9 cellular contexts compared by ENCODE assay signal in genomic region chr1:89200668-89201488, GRCh38. TPM values are rescaled to one million over a fixed set of nuclear protein-coding genes. Genes with fewer than 3 reads are reported as not detected.
DNase-seq lines count a peak whose midpoint lies in the region; ATAC-seq and TF ChIP-seq lines count a peak whose summit lies in the region.
"Had no signal": no experiment of that assay in that cellular context is flagged by ENCODE, and none has a peak within 500 bp of the region (broad histone marks: within the 10 kb centered on the region; RNA-seq: fewer than 3 reads in every experiment).

No MANE protein-coding gene starts in this region.

- peaks cover 49% of the 10 kb centered on the region for H3K4me1 Mint-ChIP-seq in activated CD4-positive, alpha-beta T cell treated with anti-CD3 and anti-CD28 coated beads, Interleukin-2, amount 10 ng/mL, durations not matched to agents 24 days and 14 days
- peaks cover 57% of the 10 kb centered on the region for H3K4me1 Mint-ChIP-seq in activated CD8-positive, alpha-beta T cell treated with anti-CD3 and anti-CD28 coated beads for 36 hours (ENCODE audit: low read depth)

- DNase-seq in activated CD4-positive, alpha-beta T cell treated with anti-CD3 and anti-CD28 coated beads, Interleukin-2, amount 10 ng/mL, durations not matched to agents 24 days and 14 days, result no peak
- DNase-seq in activated CD4-positive, alpha-beta T cell treated with anti-CD3 and anti-CD28 coated beads, Interleukin-2, amount 50 U/mL, for 1 hour, result no peak
- peak; percentile 25 for DNase-seq in activated CD8-positive, alpha-beta T cell treated with anti-CD3 and anti-CD28 coated beads for 36 hours
- DNase-seq in stimulated activated naive CD8-positive, alpha-beta T cell treated with anti-CD3 and anti-CD28 coated beads, Interleukin-15, Interleukin-2, amounts not matched to agents 100 U/mL and 50 U/mL, for 24 hours, result no peak
- DNase-seq in GM19240 (ENCODE audit: insufficient read length, low spot score), result no peak
- no peak for DNase-seq in tibial artery
- DNase-seq in breast epithelium (ENCODE audit: low spot score in 2 of 2), result no peak

- no peak for TF ChIP-seq POLR2A in breast epithelium (IDR thresholded peaks at IDR 0.05)

- peak overlapping the region; percentile 78 for H3K27ac Mint-ChIP-seq in activated CD4-positive, alpha-beta T cell treated with anti-CD3 and anti-CD28 coated beads, Interleukin-2, amount 10 ng/mL, durations not matched to agents 24 days and 14 days
- H3K27ac Mint-ChIP-seq in activated CD8-positive, alpha-beta T cell treated with anti-CD3 and anti-CD28 coated beads for 36 hours, result peak overlapping the region; percentile 97

- CTCF ChIA-PET in activated CD8-positive, alpha-beta T cell treated with anti-CD3 and anti-CD28 coated beads for 36 hours (lab: Charles Lee), result interaction anchor here (1.1 to 1.7 kb wide), 2 partner anchors 115 to 216 kb away, joined by 3 to 5 read pairs; no protein-coding TSS in a partner anchor

- H3K27me3 ChIP-seq in tibial artery (no peaks in the 10 kb centered on the region), breast epithelium (no peaks in the 10 kb centered on the region)

- H3K9me3 ChIP-seq in tibial artery, result peaks cover 0 to 8% (median 0%) of the 10 kb centered on the region in 3 donors
- H3K9me3 ChIP-seq in breast epithelium, result peaks cover 8 to 10% of the 10 kb centered on the region in 2 donors

- H3K4me3 Mint-ChIP-seq in activated CD4-positive, alpha-beta T cell treated with anti-CD3 and anti-CD28 coated beads, Interleukin-2, amount 10 ng/mL, durations not matched to agents 24 days and 14 days, result peak overlapping the region; percentile 36
- H3K4me3 Mint-ChIP-seq in activated CD8-positive, alpha-beta T cell treated with anti-CD3 and anti-CD28 coated beads for 36 hours, result peak overlapping the region; percentile 48

- POLR2A ChIA-PET in activated CD8-positive, alpha-beta T cell treated with anti-CD3 and anti-CD28 coated beads for 36 hours (lab: Charles Lee), result interaction anchor here (0.8 to 3.1 kb wide), 6 partner anchors 11 to 101 kb away, joined by 3 to 58 read pairs (median 5); partner anchors contain the start of genes GBP2 and GBP5

- H3K36me3 Mint-ChIP-seq in activated CD4-positive, alpha-beta T cell treated with anti-CD3 and anti-CD28 coated beads, Interleukin-2, amount 10 ng/mL, durations not matched to agents 24 days and 14 days (ENCODE audit: low read depth), result peaks cover 25% of the 10 kb centered on the region
- H3K36me3 Mint-ChIP-seq in activated CD8-positive, alpha-beta T cell treated with anti-CD3 and anti-CD28 coated beads for 36 hours (ENCODE audit: low read depth), result peaks cover 33% of the 10 kb centered on the region

- H3K9me3 Mint-ChIP-seq in activated CD4-positive, alpha-beta T cell treated with anti-CD3 and anti-CD28 coated beads, Interleukin-2, amount 10 ng/mL, durations not matched to agents 24 days and 14 days, result peaks cover 7% of the 10 kb centered on the region
- peaks cover 17% of the 10 kb centered on the region for H3K9me3 Mint-ChIP-seq in activated CD8-positive, alpha-beta T cell treated with anti-CD3 and anti-CD28 coated beads for 36 hours

- no peak overlapping the region for H3K27ac ChIP-seq in tibial artery
- H3K27ac ChIP-seq in breast epithelium, result no peak overlapping the region

- H3K4me1 ChIP-seq in tibial artery (no peaks in the 10 kb centered on the region), breast epithelium (no peaks in the 10 kb centered on the region)

- peak; percentile 73 for ATAC-seq in HG02938 (IDR thresholded peaks at IDR 0.05; ENCODE audit: unreplicated experiment)
- ATAC-seq in activated CD8-positive, alpha-beta T cell treated with anti-CD3 and anti-CD28 coated beads for 36 hours, result peak; percentile 52
- peak; percentile 38 for ATAC-seq in stimulated activated naive CD8-positive, alpha-beta T cell treated with anti-CD3 and anti-CD28 coated beads, Interleukin-15, Interleukin-2, amounts not matched to agents 100 U/mL and 50 U/mL, for 24 hours

- H3K36me3 ChIP-seq in tibial artery (no peaks in the 10 kb centered on the region), breast epithelium (no peaks in the 10 kb centered on the region)

- no peak for TF ChIP-seq CTCF in activated CD8-positive, alpha-beta T cell treated with anti-CD3 and anti-CD28 coated beads for 36 hours (IDR thresholded peaks at IDR 0.05)
- TF ChIP-seq CTCF in tibial artery (IDR thresholded peaks at IDR 0.05) (no peak), breast epithelium (IDR thresholded peaks at IDR 0.05) (no peak)

- no peak overlapping the region for H3K4me3 ChIP-seq in tibial artery
- H3K4me3 ChIP-seq in breast epithelium, result no peak overlapping the region

- no peaks in the 10 kb centered on the region for H3K27me3 Mint-ChIP-seq in activated CD4-positive, alpha-beta T cell treated with anti-CD3 and anti-CD28 coated beads, Interleukin-2, amount 10 ng/mL, durations not matched to agents 24 days and 14 days
- no peaks in the 10 kb centered on the region for H3K27me3 Mint-ChIP-seq in activated CD8-positive, alpha-beta T cell treated with anti-CD3 and anti-CD28 coated beads for 36 hours

- intact Hi-C loops in activated CD4-positive, alpha-beta T cell treated with anti-CD3 and anti-CD28 coated beads, Interleukin-2, amount 10 ng/mL, durations not matched to agents 24 days and 14 days (cut with micrococcal nuclease), result no loop called here
- intact Hi-C loops in activated CD8-positive, alpha-beta T cell treated with anti-CD3 and anti-CD28 coated beads for 36 hours (cut with micrococcal nuclease), result no loop called here
- intact Hi-C loops in tibial artery (cut with DNase I; ENCODE audit: low total_unique reads) (no loop called here), breast epithelium (cut with DNase I; ENCODE audit: low total_unique reads) (no loop called here)

RNA-seq across cellular contexts. Expression of gene GBP4, which starts 2.1 kb away (rescaled TPM):
- 29.5 and 33.5 TPM in 2 replicates for total RNA-seq in activated CD4-positive, alpha-beta T cell treated with anti-CD3 and anti-CD28 coated beads, Interleukin-2, amount 10 ng/mL, durations not matched to agents 24 days and 14 days
- 10 to 100 TPM; 34.2 to 38.3 TPM for total RNA-seq in activated CD8-positive, alpha-beta T cell treated with anti-CD3 and anti-CD28 coated beads for 36 hours
- 1 to 10 TPM; 3.6 to 5.1 (median 4.2) TPM for total RNA-seq in breast epithelium

RNA-seq across cellular contexts. Expression of gene GBP7, which starts 25.1 kb away (rescaled TPM):
- total RNA-seq in activated CD4-positive, alpha-beta T cell treated with anti-CD3 and anti-CD28 coated beads, Interleukin-2, amount 10 ng/mL, durations not matched to agents 24 days and 14 days, result not detected in 2 replicates
- total RNA-seq in activated CD8-positive, alpha-beta T cell treated with anti-CD3 and anti-CD28 coated beads for 36 hours, result under 1 TPM; 0.11 to 0.20 TPM
- total RNA-seq in breast epithelium, result not detected
- total RNA-seq: subcutaneous adipose tissue had no signal
